Comparison of ENCODE assay signal across 1 cellular context in genomic region chr4:123505457-123506310, GRCh38.
TF ChIP-seq lines count a peak whose summit lies in the region.

No MANE protein-coding gene starts in this region.

TF ChIP-seq in HepG2, 621 proteins besides CTCF, POLR2A, EP300 and RAD21 (continued from another document and continues in another):
- TF ChIP-seq, protein P1, sequence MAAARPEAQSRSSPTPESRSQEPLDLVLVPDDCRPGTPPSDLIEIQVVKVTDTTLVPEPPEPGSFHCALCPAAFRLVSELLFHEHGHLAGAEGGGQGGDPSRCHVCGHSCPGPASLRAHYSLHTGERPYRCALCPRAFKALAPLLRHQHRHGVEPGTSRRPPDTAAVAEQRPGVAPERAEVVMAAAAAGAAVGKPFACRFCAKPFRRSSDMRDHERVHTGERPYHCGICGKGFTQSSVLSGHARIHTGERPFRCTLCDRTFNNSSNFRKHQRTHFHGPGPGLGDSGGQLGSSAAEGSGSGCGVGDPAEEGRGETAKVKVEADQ (CRISPR knock-in tag; IDR thresholded peaks at IDR 0.05; ENCODE audit: borderline replicate concordance) = peak; percentile 85; the same call in 1 of the 2 replicates
- TF ChIP-seq ZNF724P (CRISPR knock-in tag; IDR thresholded peaks at IDR 0.05; ENCODE audit: borderline replicate concordance) (peak; percentile 30; the same call in 1 of the 2 replicates), PPARG (CRISPR knock-in tag; conservative IDR thresholded peaks at IDR 0.05) (peak; percentile 57), HES4 (CRISPR knock-in tag; IDR thresholded peaks at IDR 0.05; ENCODE audit: borderline replicate concordance) (no peak), FOXP4 (CRISPR knock-in tag; IDR thresholded peaks at IDR 0.05) (peak; percentile 94), RNF2 (conservative IDR thresholded peaks at IDR 0.05; ENCODE audit: low read depth) (0 out of 2 replicates have a peak, but pooled peaks have one; percentile 16), NFE2 (CRISPR knock-in tag; IDR thresholded peaks at IDR 0.05) (no peak), NFYC (CRISPR knock-in tag; IDR thresholded peaks at IDR 0.05) (no peak), IKZF5 (CRISPR knock-in tag; IDR thresholded peaks at IDR 0.05) (peak; percentile 94), RFX3 (CRISPR knock-in tag; IDR thresholded peaks at IDR 0.05) (peak; percentile 34; the same call in 1 of the 2 replicates), SETDB1 (CRISPR knock-in tag; IDR thresholded peaks at IDR 0.05; ENCODE audit: borderline replicate concordance) (no peak), ZNF563 (CRISPR knock-in tag; IDR thresholded peaks at IDR 0.05) (peak; percentile 74), ZNF891 (CRISPR knock-in tag; IDR thresholded peaks at IDR 0.05) (0 out of 2 replicates have a peak, but pooled peaks have one; percentile 25), ATF7 (IDR thresholded peaks at IDR 0.05) (no peak), ATF7 (CRISPR knock-in tag; IDR thresholded peaks at IDR 0.05) (peak; percentile 18; the same call in 1 of the 2 replicates), RBFOX2 (IDR thresholded peaks at IDR 0.05; ENCODE audit: low read depth, low read length) (peak; percentile 97), ZNF780A (CRISPR knock-in tag; IDR thresholded peaks at IDR 0.05) (no peak), DPF2 (CRISPR knock-in tag; IDR thresholded peaks at IDR 0.05; ENCODE audit: borderline replicate concordance, low read depth) (peak; percentile 48; the same call in 1 of the 2 replicates), ELF1 (CRISPR knock-in tag; IDR thresholded peaks at IDR 0.05) (peak; percentile 80), ZMYM2 (CRISPR knock-in tag; IDR thresholded peaks at IDR 0.05) (no peak), NR2C2 (CRISPR knock-in tag; IDR thresholded peaks at IDR 0.05; ENCODE audit: borderline replicate concordance) (no peak; the same call in 1 of the 2 replicates), ZBTB25 (CRISPR knock-in tag; IDR thresholded peaks at IDR 0.05) (peak; percentile 76), TBL1XR1 (IDR thresholded peaks at IDR 0.05; ENCODE audit: borderline replicate concordance, low read length, partially characterized antibody) (peak; percentile 78), YY1 (IDR thresholded peaks at IDR 0.05; ENCODE audit: insufficient read depth, insufficient replicate concordance, low read depth, low read length) (peak; percentile 92), ZNF121 (CRISPR knock-in tag; IDR thresholded peaks at IDR 0.05) (peak; percentile 31; the same call in 1 of the 2 replicates), MYPOP (CRISPR knock-in tag; IDR thresholded peaks at IDR 0.05) (peak; percentile 92), IRX3 (CRISPR knock-in tag; IDR thresholded peaks at IDR 0.05; ENCODE audit: borderline replicate concordance, low read depth) (0 out of 2 replicates have a peak, but pooled peaks have one; percentile 63), ASH2L (IDR thresholded peaks at IDR 0.05; ENCODE audit: insufficient read length, low read depth, low read length) (peak; percentile 90), GATAD1 (CRISPR knock-in tag; IDR thresholded peaks at IDR 0.05) (peak; percentile 61), ZNF816 (CRISPR knock-in tag; IDR thresholded peaks at IDR 0.05; ENCODE audit: borderline replicate concordance) (no peak), ZNF280B (CRISPR knock-in tag; IDR thresholded peaks at IDR 0.05; ENCODE audit: borderline replicate concordance) (no peak), CREM (IDR thresholded peaks at IDR 0.05) (peak; percentile 68; the same call in 1 of the 2 replicates), CREM (CRISPR knock-in tag; IDR thresholded peaks at IDR 0.05) (no peak), HDAC1 (CRISPR knock-in tag; IDR thresholded peaks at IDR 0.05) (peak; percentile 91)
- TF ChIP-seq, protein P2, sequence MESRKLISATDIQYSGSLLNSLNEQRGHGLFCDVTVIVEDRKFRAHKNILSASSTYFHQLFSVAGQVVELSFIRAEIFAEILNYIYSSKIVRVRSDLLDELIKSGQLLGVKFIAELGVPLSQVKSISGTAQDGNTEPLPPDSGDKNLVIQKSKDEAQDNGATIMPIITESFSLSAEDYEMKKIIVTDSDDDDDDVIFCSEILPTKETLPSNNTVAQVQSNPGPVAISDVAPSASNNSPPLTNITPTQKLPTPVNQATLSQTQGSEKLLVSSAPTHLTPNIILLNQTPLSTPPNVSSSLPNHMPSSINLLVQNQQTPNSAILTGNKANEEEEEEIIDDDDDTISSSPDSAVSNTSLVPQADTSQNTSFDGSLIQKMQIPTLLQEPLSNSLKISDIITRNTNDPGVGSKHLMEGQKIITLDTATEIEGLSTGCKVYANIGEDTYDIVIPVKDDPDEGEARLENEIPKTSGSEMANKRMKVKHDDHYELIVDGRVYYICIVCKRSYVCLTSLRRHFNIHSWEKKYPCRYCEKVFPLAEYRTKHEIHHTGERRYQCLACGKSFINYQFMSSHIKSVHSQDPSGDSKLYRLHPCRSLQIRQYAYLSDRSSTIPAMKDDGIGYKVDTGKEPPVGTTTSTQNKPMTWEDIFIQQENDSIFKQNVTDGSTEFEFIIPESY (CRISPR knock-in tag; IDR thresholded peaks at IDR 0.05) = peak; percentile 65
- TF ChIP-seq, protein P3, sequence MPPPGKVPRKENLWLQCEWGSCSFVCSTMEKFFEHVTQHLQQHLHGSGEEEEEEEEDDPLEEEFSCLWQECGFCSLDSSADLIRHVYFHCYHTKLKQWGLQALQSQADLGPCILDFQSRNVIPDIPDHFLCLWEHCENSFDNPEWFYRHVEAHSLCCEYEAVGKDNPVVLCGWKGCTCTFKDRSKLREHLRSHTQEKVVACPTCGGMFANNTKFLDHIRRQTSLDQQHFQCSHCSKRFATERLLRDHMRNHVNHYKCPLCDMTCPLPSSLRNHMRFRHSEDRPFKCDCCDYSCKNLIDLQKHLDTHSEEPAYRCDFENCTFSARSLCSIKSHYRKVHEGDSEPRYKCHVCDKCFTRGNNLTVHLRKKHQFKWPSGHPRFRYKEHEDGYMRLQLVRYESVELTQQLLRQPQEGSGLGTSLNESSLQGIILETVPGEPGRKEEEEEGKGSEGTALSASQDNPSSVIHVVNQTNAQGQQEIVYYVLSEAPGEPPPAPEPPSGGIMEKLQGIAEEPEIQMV (CRISPR knock-in tag; IDR thresholded peaks at IDR 0.05; ENCODE audit: low read depth) = no peak
- TF ChIP-seq, protein P4, sequence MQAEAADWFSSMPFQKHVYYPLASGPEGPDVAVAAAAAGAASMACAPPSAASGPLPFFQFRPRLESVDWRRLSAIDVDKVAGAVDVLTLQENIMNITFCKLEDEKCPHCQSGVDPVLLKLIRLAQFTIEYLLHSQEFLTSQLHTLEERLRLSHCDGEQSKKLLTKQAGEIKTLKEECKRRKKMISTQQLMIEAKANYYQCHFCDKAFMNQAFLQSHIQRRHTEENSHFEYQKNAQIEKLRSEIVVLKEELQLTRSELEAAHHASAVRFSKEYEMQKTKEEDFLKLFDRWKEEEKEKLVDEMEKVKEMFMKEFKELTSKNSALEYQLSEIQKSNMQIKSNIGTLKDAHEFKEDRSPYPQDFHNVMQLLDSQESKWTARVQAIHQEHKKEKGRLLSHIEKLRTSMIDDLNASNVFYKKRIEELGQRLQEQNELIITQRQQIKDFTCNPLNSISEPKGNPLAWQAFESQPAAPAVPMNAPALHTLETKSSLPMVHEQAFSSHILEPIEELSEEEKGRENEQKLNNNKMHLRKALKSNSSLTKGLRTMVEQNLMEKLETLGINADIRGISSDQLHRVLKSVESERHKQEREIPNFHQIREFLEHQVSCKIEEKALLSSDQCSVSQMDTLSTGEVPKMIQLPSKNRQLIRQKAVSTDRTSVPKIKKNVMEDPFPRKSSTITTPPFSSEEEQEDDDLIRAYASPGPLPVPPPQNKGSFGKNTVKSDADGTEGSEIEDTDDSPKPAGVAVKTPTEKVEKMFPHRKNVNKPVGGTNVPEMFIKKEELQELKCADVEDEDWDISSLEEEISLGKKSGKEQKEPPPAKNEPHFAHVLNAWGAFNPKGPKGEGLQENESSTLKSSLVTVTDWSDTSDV (CRISPR knock-in tag; IDR thresholded peaks at IDR 0.05) = no peak
- TF ChIP-seq, protein P5, sequence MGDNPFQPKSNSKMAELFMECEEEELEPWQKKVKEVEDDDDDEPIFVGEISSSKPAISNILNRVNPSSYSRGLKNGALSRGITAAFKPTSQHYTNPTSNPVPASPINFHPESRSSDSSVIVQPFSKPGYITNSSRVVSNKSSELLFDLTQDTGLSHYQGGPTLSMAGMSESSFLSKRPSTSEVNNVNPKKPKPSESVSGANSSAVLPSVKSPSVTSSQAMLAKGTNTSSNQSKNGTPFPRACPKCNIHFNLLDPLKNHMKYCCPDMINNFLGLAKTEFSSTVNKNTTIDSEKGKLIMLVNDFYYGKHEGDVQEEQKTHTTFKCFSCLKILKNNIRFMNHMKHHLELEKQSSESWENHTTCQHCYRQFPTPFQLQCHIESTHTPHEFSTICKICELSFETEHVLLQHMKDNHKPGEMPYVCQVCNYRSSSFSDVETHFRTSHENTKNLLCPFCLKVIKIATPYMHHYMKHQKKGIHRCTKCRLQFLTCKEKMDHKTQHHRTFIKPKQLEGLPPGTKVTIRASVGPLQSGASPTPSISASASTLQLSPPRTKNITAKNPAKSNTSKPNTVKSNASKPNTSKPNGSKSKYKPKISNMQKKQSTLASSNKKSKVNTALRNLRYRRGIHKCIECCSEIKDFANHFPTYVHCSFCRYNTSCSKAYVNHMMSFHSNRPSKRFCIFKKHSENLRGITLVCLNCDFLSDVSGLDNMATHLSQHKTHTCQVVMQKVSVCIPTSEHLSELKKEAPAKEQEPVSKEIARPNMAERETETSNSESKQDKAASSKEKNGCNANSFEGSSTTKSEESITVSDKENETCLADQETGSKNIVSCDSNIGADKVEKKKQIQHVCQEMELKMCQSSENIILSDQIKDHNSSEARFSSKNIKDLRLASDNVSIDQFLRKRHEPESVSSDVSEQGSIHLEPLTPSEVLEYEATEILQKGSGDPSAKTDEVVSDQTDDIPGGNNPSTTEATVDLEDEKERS (CRISPR knock-in tag; IDR thresholded peaks at IDR 0.05) = peak; percentile 82; the same call in 1 of the 2 replicates
- TF ChIP-seq, protein P6, sequence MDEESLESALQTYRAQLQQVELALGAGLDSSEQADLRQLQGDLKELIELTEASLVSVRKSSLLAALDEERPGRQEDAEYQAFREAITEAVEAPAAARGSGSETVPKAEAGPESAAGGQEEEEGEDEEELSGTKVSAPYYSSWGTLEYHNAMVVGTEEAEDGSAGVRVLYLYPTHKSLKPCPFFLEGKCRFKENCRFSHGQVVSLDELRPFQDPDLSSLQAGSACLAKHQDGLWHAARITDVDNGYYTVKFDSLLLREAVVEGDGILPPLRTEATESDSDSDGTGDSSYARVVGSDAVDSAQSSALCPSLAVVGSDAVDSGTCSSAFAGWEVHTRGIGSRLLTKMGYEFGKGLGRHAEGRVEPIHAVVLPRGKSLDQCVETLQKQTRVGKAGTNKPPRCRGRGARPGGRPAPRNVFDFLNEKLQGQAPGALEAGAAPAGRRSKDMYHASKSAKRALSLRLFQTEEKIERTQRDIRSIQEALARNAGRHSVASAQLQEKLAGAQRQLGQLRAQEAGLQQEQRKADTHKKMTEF (CRISPR knock-in tag; IDR thresholded peaks at IDR 0.05) = peak; percentile 96
- TF ChIP-seq, protein P7, sequence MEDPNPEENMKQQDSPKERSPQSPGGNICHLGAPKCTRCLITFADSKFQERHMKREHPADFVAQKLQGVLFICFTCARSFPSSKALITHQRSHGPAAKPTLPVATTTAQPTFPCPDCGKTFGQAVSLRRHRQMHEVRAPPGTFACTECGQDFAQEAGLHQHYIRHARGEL (CRISPR knock-in tag; IDR thresholded peaks at IDR 0.05) = no peak
